In genomic region chr10:132158122-132158741, GRCh38 we compare ENCODE assay signal across 11 cellular contexts. TPM values are rescaled to one million over a fixed set of nuclear protein-coding genes. Genes with fewer than 3 reads are reported as not detected.
DNase-seq lines count a peak whose midpoint lies in the region; ATAC-seq, FAIRE-seq and TF ChIP-seq lines count a peak whose summit lies in the region.
"Had no signal": no experiment of that assay in that cellular context is flagged by ENCODE, and none has a peak within 500 bp of the region (broad histone marks: within the 10 kb centered on the region; RNA-seq: fewer than 3 reads in every experiment).

No MANE protein-coding gene starts in this region.

- TF ChIP-seq POLR2A in A549 (IDR thresholded peaks at IDR 0.05; ENCODE audit: low read length) = no peak

- peaks cover 7% of the 10 kb centered on the region; the same call in 2 of the 3 replicates for H3K4me1 ChIP-seq in A549

- TF ChIP-seq EP300 in A549 (IDR thresholded peaks at IDR 0.05) = no peak

- CTCF ChIA-PET in A549 (lab: Yijun Ruan, JAX) = interaction anchor here (1.0 kb wide), 1 partner anchor 15 kb away, joined by 3 read pairs; no protein-coding TSS in a partner anchor

- H3K4me2 ChIP-seq in A549 = no peak overlapping the region

- no peak overlapping the region for H3K4me3 ChIP-seq in A549
- H3K4me3 ChIP-seq: thyroid gland had no signal

- no peak for TF ChIP-seq RAD21 in A549 (conservative IDR thresholded peaks at IDR 0.05 in 1 of 2, IDR thresholded peaks at IDR 0.05 in 1 of 2)

- H3K27ac ChIP-seq in A549 = no peak overlapping the region
- H3K27ac ChIP-seq: thyroid gland had no signal

- FAIRE-seq in A549 (lab: Jason Lieb, UNC) = no peak

- TF ChIP-seq CTCF in A549 (IDR thresholded peaks at IDR 0.05) = no peak
- no peak for TF ChIP-seq CTCF in GM20000 (IDR thresholded peaks at IDR 0.05; ENCODE audit: extremely low read depth, missing control alignments)

- H3K9me3 ChIP-seq in A549 = no peaks in the 10 kb centered on the region
- H3K9me3 ChIP-seq: thyroid gland had no signal

- ATAC-seq in A549 (peak; percentile 35 to 65; a peak in 5 of 6 replicates), HG02623 (IDR thresholded peaks at IDR 0.05; ENCODE audit: unreplicated experiment) (no peak), GM21576 (IDR thresholded peaks at IDR 0.05; ENCODE audit: unreplicated experiment) (no peak)

- POLR2A ChIA-PET in A549 (lab: Yijun Ruan, JAX) = no interaction called here

- DNase-seq in A549 (ENCODE audit: low read depth in 1 of 2, low spot score in 1 of 2) = no peak
- peak; percentile 66 for DNase-seq in GM20000 (ENCODE audit: low spot score)
- DNase-seq in T-helper 9 cell = peak; percentile 18
- DNase-seq in effector CD8-positive, alpha-beta T cell (lab: John Stamatoyannopoulos, UW) = peak; percentile 5
- DNase-seq in ureter (ENCODE audit: low spot score) = no peak
- no peak for DNase-seq in HK-2 (ENCODE audit: unreplicated experiment)
- DNase-seq: dermis blood vessel endothelial cell; NK-92 treated with Interleukin-12 subunit alpha and Interleukin-12 subunit beta, amount 100 ng/mL, for 24 hours; thyroid gland had no signal

- 42% methylated on average over 2 of the region's 2 CpGs for whole genome bisulfite sequencing in A549 (ENCODE audit: missing lambda C conversion rate)

TF ChIP-seq in A549, 52 proteins besides CTCF, POLR2A, EP300 and RAD21:
- TF ChIP-seq HOXB13 (CRISPR knock-in tag; IDR thresholded peaks at IDR 0.05; ENCODE audit: low read depth) = no peak
- TF ChIP-seq FOXS1 (CRISPR knock-in tag; IDR thresholded peaks at IDR 0.05) = no peak

RNA-seq across cellular contexts. Expression of gene DPYSL4, which starts 28.5 kb away (rescaled TPM):
- 2.9 and 3.9 TPM in 2 replicates for polyA plus RNA-seq in A549 (2011; rRNA removed)
- 8.2 and 10.2 TPM in 2 replicates for polyA plus RNA-seq in A549 (2012; cell fraction: cytosol; rRNA removed)
- polyA plus RNA-seq in A549 (2012; cell fraction: nucleus; rRNA removed) = 29.3 and 36.3 TPM in 2 replicates
- polyA plus RNA-seq in A549 (2017; fragmentation: RNase III; extraction: RNeasy Plus Mini Kit Qiagen cat#74134 plus additional on column Dnase treatment) = 13.5 to 14.1 TPM (median 14.0 TPM) in 3 replicates
- polyA minus RNA-seq in A549 (2011; rRNA and poly(A)+ RNA removed) = 2.6 and 5.1 TPM in 2 replicates
- 2.1 TPM for total RNA-seq in ureter

Comparison
In these comparisons a context has a peak if more than half of its experiments do, and no peak if none do; other contexts are left out.
1. ATAC-seq: peak in A549 (2 of 2); none in HG02623 (single experiment) and GM21576 (single experiment).
2. DNase-seq: peak in GM20000 (single experiment), T-helper 9 cell (single experiment) and effector CD8-positive, alpha-beta T cell (single experiment); none in A549 (0 of 2), ureter (single experiment) and HK-2 (single experiment).